ENCODE assay signal across 8 cellular contexts in the genomic region with DNA sequence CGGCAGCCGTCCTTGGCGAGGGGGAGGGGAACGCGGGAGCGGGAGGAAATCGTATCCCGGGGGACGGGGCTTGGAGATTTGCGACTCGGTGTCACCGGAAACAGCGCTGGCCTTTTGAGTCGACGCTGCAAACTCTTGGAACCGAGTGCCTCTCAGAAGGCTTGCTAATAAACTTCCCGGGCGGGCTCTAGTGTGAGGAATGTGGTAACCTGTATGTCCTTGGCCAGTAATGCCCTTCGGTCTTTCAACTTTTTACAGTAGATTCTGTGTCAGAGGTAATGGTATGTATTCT.
DNase-seq lines count a peak whose midpoint lies in the region; ATAC-seq and TF ChIP-seq lines count a peak whose summit lies in the region.

No MANE protein-coding gene starts in this region.

- H3K4me1 ChIP-seq in CD4-positive, alpha-beta memory T cell (ENCODE audit: insufficient read depth, low read length), result peaks cover 54% of the 10 kb centered on the region

- H3K9me3 Mint-ChIP-seq in CD4-positive, alpha-beta memory T cell, result no peaks in the 10 kb centered on the region
- H3K9me3 Mint-ChIP-seq in brain (no peaks in the 10 kb centered on the region), mesothelial cell of epicardium (no peaks in the 10 kb centered on the region)

- H3K4me3 Mint-ChIP-seq in CD4-positive, alpha-beta memory T cell, result peak overlapping the region; percentile 79 to 98 (median 90)
- H3K4me3 Mint-ChIP-seq in brain (peak overlapping the region; percentile 88 to 95 (median 94)), mesothelial cell of epicardium (peak overlapping the region; percentile 84)

- H3K36me3 ChIP-seq in CD4-positive, alpha-beta memory T cell (ENCODE audit: insufficient read depth, low read length), result no peaks in the 10 kb centered on the region

- H3K27me3 ChIP-seq in CD4-positive, alpha-beta memory T cell (ENCODE audit: insufficient read depth, low read length), result no peaks in the 10 kb centered on the region
- no peaks in the 10 kb centered on the region for H3K27me3 ChIP-seq in HL-60 (ENCODE audit: insufficient read depth, poor library complexity, severe bottlenecking)

- H3K36me3 Mint-ChIP-seq in CD4-positive, alpha-beta memory T cell, result peaks cover 0 to 15% of the 10 kb centered on the region in 2 donors
- H3K36me3 Mint-ChIP-seq in brain (no peaks in the 10 kb centered on the region), mesothelial cell of epicardium (no peaks in the 10 kb centered on the region)

- no peaks in the 10 kb centered on the region for H3K27me3 Mint-ChIP-seq in CD4-positive, alpha-beta memory T cell
- H3K27me3 Mint-ChIP-seq in brain (peaks cover 8% of the 10 kb centered on the region), mesothelial cell of epicardium (ENCODE audit: low read depth) (no peaks in the 10 kb centered on the region)

- no peak for TF ChIP-seq CTCF in HL-60 (IDR thresholded peaks at IDR 0.05; ENCODE audit: insufficient read depth, low read length)
- TF ChIP-seq CTCF in brain (conservative IDR thresholded peaks at IDR 0.05), result no peak
- no peak for TF ChIP-seq CTCF in mesothelial cell of epicardium (IDR thresholded peaks at IDR 0.05; ENCODE audit: unreplicated experiment)

- no peak for DNase-seq in CD4-positive, alpha-beta memory T cell
- DNase-seq in HL-60 (ENCODE audit: low read depth in 1 of 2, low spot score in 1 of 2) (no peak), mesothelial cell of epicardium (ENCODE audit: low spot score in 2 of 2, unreplicated experiment in 2 of 2) (no peak), COLO829 (ENCODE audit: low spot score) (no peak)

- H3K9me3 ChIP-seq in CD4-positive, alpha-beta memory T cell (ENCODE audit: control insufficient read depth in 1 of 2, low read length in 2 of 2), result no peaks in the 10 kb centered on the region

- CTCF ChIA-PET in CD4-positive, alpha-beta memory T cell (lab: Charles Lee; ENCODE audit: partially characterized antibody), result no interaction called here

- intact Hi-C loops in CD4-positive, alpha-beta memory T cell (cut with micrococcal nuclease), result loop anchor here (10.0 kb wide), 6 partner anchors 208 to 1492 kb away; partner anchors contain the start of genes BICD2, CARD19, FAM120A and FAM120AOS

- ATAC-seq in GM19455 (IDR thresholded peaks at IDR 0.05; ENCODE audit: unreplicated experiment) (no peak), GM19452 (IDR thresholded peaks at IDR 0.05; ENCODE audit: unreplicated experiment) (no peak), HG03439 (IDR thresholded peaks at IDR 0.05; ENCODE audit: unreplicated experiment) (no peak)

- H3K4me3 ChIP-seq in CD4-positive, alpha-beta memory T cell (ENCODE audit: low read length in 2 of 2), result peak overlapping the region; percentile 46 to 80
- H3K4me3 ChIP-seq in HL-60 (replicated peaks; ENCODE audit: insufficient read depth, low read length), result peak overlapping the region; percentile 59

- H3K27ac ChIP-seq in CD4-positive, alpha-beta memory T cell (ENCODE audit: low read depth, low read length), result peak overlapping the region; percentile 98
- H3K27ac ChIP-seq in HL-60 (replicated peaks), result peak overlapping the region; percentile 90

- H3K27ac Mint-ChIP-seq in CD4-positive, alpha-beta memory T cell, result peak overlapping the region; percentile 87 to 96 (median 95)
- H3K27ac Mint-ChIP-seq in brain (peak overlapping the region; percentile 62 to 95 (median 86)), mesothelial cell of epicardium (peak overlapping the region; percentile 96)

- POLR2A ChIA-PET in CD4-positive, alpha-beta memory T cell (lab: Charles Lee; ENCODE audit: partially characterized antibody), result interaction anchor here (1.1 to 2.0 kb wide), 4 partner anchors 14 to 713 kb away, joined by 3 to 7 read pairs (median 6); partner anchors contain the start of genes FAM120AOS and ZNF169

- peaks cover 38 to 70% (median 50%) of the 10 kb centered on the region in 4 donors for H3K4me1 Mint-ChIP-seq in CD4-positive, alpha-beta memory T cell
- H3K4me1 Mint-ChIP-seq in brain (peaks cover 58% of the 10 kb centered on the region), mesothelial cell of epicardium (peaks cover 32% of the 10 kb centered on the region)
